Comparison of ENCODE assay signal across 38 cellular contexts in the genomic region with DNA sequence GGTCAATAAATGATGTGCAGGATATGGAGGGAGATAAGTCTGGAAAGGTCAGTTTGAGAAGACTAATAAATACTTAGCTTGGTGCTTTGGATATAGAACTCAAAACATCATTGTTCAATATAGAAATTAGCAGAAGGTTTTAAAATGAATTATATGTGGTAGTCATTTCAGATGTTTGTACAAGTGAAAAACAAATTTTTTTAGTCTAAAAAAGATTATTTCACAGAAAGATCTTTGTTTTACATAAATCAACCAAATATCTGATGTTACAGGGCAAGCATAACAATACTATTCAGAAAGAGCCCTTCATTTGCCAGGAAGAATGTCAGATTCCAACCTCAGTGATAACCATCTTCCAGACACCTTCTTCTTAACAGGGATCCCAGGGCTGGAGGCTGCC. TPM values are rescaled to one million over a fixed set of nuclear protein-coding genes. Genes with fewer than 3 reads are reported as not detected.
"Had no signal": no experiment of that assay in that cellular context is flagged by ENCODE, and none has a peak within 500 bp of the region (broad histone marks: within the 10 kb centered on the region; RNA-seq: fewer than 3 reads in every experiment).

A gene (plus strand): TSS at position 301 of the 400 bp plus-strand sequence. CDS start 22 bp downstream, at position 323.

- H3K27me3 ChIP-seq: MG63 had no signal

- DNase-seq: Karpas-422, Kasumi-1, MG63, MM.1S, MV-4-11, NCI-H1048, NCI-H1092, NCI-H1092 treated with DMSO at 0.1 percent for 48 hours, NCI-H1105, NCI-H1105 treated with DMSO at 0.1 percent for 48 hours, NCI-H1417, NCI-H1417 treated with DMSO at 0.1 percent for 48 hours, NCI-H1436, NCI-H1436 treated with DMSO at 0.1 percent for 48 hours, NCI-H146, NCI-H1694, NCI-H1694 treated with DMSO at 0.1 percent for 48 hours, NCI-H187, NCI-H187 treated with DMSO at 0.1 percent for 48 hours, NCI-H1930, NCI-H2029, NCI-H2029 treated with DMSO at 0.1 percent for 48 hours, NCI-H2081, NCI-H2081 treated with DMSO at 0.1 percent for 48 hours, NCI-H2107, NCI-H2171, NCI-H2171 treated with DMSO at 0.1 percent for 48 hours, NCI-H2227 treated with DMSO at 0.1 percent for 48 hours, NCI-H226, NCI-H345, NCI-H446, NCI-H446 treated with DMSO at 0.1 percent for 48 hours, NCI-H510A, NCI-H510A treated with DMSO at 0.1 percent for 48 hours had no signal

- H3K4me3 ChIP-seq: MG63 had no signal

- H3K36me3 ChIP-seq: MG63 had no signal

- H3K9me3 ChIP-seq: MG63 had no signal

RNA-seq across cellular contexts. Expression of the gene that starts here (rescaled TPM):
- total RNA-seq: LHCN-M2, M059J, MCF 10A, NCI-H460 had no signal
